Comparison of ENCODE assay signal across 10 cellular contexts in the genomic region with DNA sequence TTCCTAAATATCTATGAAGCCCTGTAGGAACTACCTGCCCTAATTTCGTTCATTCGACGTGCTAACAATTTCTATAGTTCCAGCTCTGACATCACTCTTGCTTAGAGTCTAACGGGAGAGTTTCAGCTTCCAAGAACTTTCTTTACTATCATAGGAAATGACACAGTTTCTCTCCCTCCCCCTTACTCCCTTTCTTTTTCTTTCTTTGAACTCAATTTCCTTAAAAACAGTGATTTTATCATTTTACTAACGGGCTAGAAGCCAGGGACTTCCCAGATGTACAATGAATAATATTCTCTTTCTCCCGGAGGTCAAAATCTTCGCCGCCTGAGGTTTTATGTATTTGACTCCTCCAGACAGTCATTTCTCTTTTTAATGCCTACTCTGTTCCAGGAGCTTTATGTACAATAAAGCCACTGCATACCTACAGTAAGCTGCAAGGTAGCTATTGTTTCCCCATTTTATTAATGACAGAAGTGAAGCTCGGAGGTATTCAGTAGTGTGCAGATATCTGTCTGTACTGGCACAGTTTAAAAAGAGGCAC. TPM values are rescaled to one million over a fixed set of nuclear protein-coding genes. Genes with fewer than 3 reads are reported as not detected.
A peak's percentile ranks its signal among the peaks of the same experiment; 100 is the strongest.
DNase-seq lines count a peak whose midpoint lies in the region; ATAC-seq and TF ChIP-seq lines count a peak whose summit lies in the region.
"Had no signal": no experiment of that assay in that cellular context is flagged by ENCODE, and none has a peak within 500 bp of the region (broad histone marks: within the 10 kb centered on the region; RNA-seq: fewer than 3 reads in every experiment).

No MANE protein-coding gene starts in this region.

- TF ChIP-seq CTCF in heart right ventricle (IDR thresholded peaks at IDR 0.05): no peak
- no peak for TF ChIP-seq CTCF in activated CD8-positive, alpha-beta T cell treated with anti-CD3 and anti-CD28 coated beads for 36 hours (IDR thresholded peaks at IDR 0.05)
- no peak for TF ChIP-seq CTCF in glutamatergic neuron (IDR thresholded peaks at IDR 0.05; ENCODE audit: partially characterized antibody, unreplicated experiment)
- TF ChIP-seq CTCF in GM13977 (IDR thresholded peaks at IDR 0.05; ENCODE audit: extremely low read depth, insufficient read depth, missing control alignments): no peak

- H3K27ac ChIP-seq in heart right ventricle (peak overlapping the region in 8 of 10 donors; percentile 22 to 69 (median 40)), thymus (ENCODE audit: low read depth) (peak overlapping the region; percentile 8)

- H3K9me3 ChIP-seq in heart right ventricle: no peaks in the 10 kb centered on the region
- H3K9me3 ChIP-seq in thymus (ENCODE audit: control insufficient read depth): no peaks in the 10 kb centered on the region

- H3K9me3 Mint-ChIP-seq in activated CD8-positive, alpha-beta T cell treated with anti-CD3 and anti-CD28 coated beads for 36 hours: peaks cover 4% of the 10 kb centered on the region
- peaks cover 13% of the 10 kb centered on the region for H3K9me3 Mint-ChIP-seq in glutamatergic neuron (ENCODE audit: unreplicated experiment)

- CTCF ChIA-PET in activated CD8-positive, alpha-beta T cell treated with anti-CD3 and anti-CD28 coated beads for 36 hours (lab: Charles Lee): interaction anchor here (1.3 to 2.4 kb wide), 4 partner anchors 20 to 78 kb away, joined by 3 to 6 read pairs (median 4); no protein-coding TSS in a partner anchor

- peaks cover 49% of the 10 kb centered on the region for H3K4me1 Mint-ChIP-seq in activated CD8-positive, alpha-beta T cell treated with anti-CD3 and anti-CD28 coated beads for 36 hours (ENCODE audit: low read depth)
- peaks cover 23% of the 10 kb centered on the region for H3K4me1 Mint-ChIP-seq in glutamatergic neuron (ENCODE audit: low read depth, unreplicated experiment)

- H3K36me3 ChIP-seq in heart right ventricle (no peaks in the 10 kb centered on the region), thymus (ENCODE audit: control insufficient read depth, insufficient read depth) (no peaks in the 10 kb centered on the region)

- H3K36me3 Mint-ChIP-seq in activated CD8-positive, alpha-beta T cell treated with anti-CD3 and anti-CD28 coated beads for 36 hours (ENCODE audit: low read depth): no peaks in the 10 kb centered on the region
- peaks cover 4% of the 10 kb centered on the region for H3K36me3 Mint-ChIP-seq in glutamatergic neuron (ENCODE audit: unreplicated experiment)

- intact Hi-C loops in heart right ventricle (cut with DNase I) (no loop called here), cardiac septum (cut with DNase I) (loop anchor here (5.0 kb wide), 1 partner anchor 60 kb away; the partner anchor contains the start of gene PPFIBP1)
- intact Hi-C loops in activated CD8-positive, alpha-beta T cell treated with anti-CD3 and anti-CD28 coated beads for 36 hours (cut with micrococcal nuclease): loop anchor here (5.0 kb wide), 1 partner anchor 70 kb away; no protein-coding TSS in a partner anchor

- ATAC-seq in heart right ventricle (peak in 3 of 8 donors; percentile 28 to 41 (median 39)), HG03565 (IDR thresholded peaks at IDR 0.05; ENCODE audit: unreplicated experiment) (no peak), HG03095 (IDR thresholded peaks at IDR 0.05; ENCODE audit: unreplicated experiment) (no peak)
- ATAC-seq in activated CD8-positive, alpha-beta T cell treated with anti-CD3 and anti-CD28 coated beads for 36 hours: peak; percentile 31

- in situ Hi-C loops in GM13977 (cut with MboI; ENCODE audit: low pct_unique_long_range_greater_than_20kb, low sequenced_read_pairs, unreplicated experiment): no loop called here

- H3K27me3 Mint-ChIP-seq in activated CD8-positive, alpha-beta T cell treated with anti-CD3 and anti-CD28 coated beads for 36 hours: peaks cover 10% of the 10 kb centered on the region
- H3K27me3 Mint-ChIP-seq in glutamatergic neuron (ENCODE audit: unreplicated experiment): peaks cover 6% of the 10 kb centered on the region

- no peaks in the 10 kb centered on the region for H3K27me3 ChIP-seq in heart right ventricle
- H3K27me3 ChIP-seq in thymus (ENCODE audit: control insufficient read depth, insufficient read depth): no peaks in the 10 kb centered on the region

- H3K27ac Mint-ChIP-seq in activated CD8-positive, alpha-beta T cell treated with anti-CD3 and anti-CD28 coated beads for 36 hours: peak overlapping the region; percentile 16
- H3K27ac Mint-ChIP-seq in glutamatergic neuron (ENCODE audit: unreplicated experiment): peak overlapping the region; percentile 45

- no peak overlapping the region for H3K4me3 ChIP-seq in heart right ventricle
- H3K4me3 ChIP-seq in thymus (ENCODE audit: low read length): no peak overlapping the region

- WGBS in heart right ventricle, 2 donors: 23 to 47% methylated on average over 9 of the region's 9 CpGs
- WGBS in thymus: 52% methylated on average over 9 of the region's 9 CpGs

- no peak overlapping the region for H3K4me3 Mint-ChIP-seq in activated CD8-positive, alpha-beta T cell treated with anti-CD3 and anti-CD28 coated beads for 36 hours
- H3K4me3 Mint-ChIP-seq in glutamatergic neuron (ENCODE audit: unreplicated experiment): peak overlapping the region; percentile 5

- H3K4me1 ChIP-seq in heart right ventricle (peaks cover 0 to 36% (median 7%) of the 10 kb centered on the region in 9 donors), thymus (ENCODE audit: control insufficient read depth, insufficient read depth, low read length) (peaks cover 4% of the 10 kb centered on the region)

- DNase-seq in heart right ventricle (peak in 1 of 2 donors; percentile 26), cardiac septum (ENCODE audit: low spot score) (no peak), glutamatergic neuron (no peak), GM13977 (ENCODE audit: low spot score) (no peak)
- peak; percentile 18 for DNase-seq in activated CD8-positive, alpha-beta T cell treated with anti-CD3 and anti-CD28 coated beads for 36 hours
- DNase-seq: NCI-H2081, SW 1271 had no signal

- POLR2A ChIA-PET in activated CD8-positive, alpha-beta T cell treated with anti-CD3 and anti-CD28 coated beads for 36 hours (lab: Charles Lee): no interaction called here

RNA-seq across cellular contexts. Expression of gene SMCO2, which starts 15.7 kb away (rescaled TPM):
- total RNA-seq in heart right ventricle (1 to 10 TPM in 1 of 10 donors, under 1 TPM in 2, not detected in 7; 0.36 to 1.3 (median 0.59) TPM), cardiac septum (0.38 TPM), glutamatergic neuron (ENCODE audit: unreplicated experiment) (not detected)
- polyA plus RNA-seq in heart right ventricle (under 1 TPM in 1 of 2 donors, not detected in 1; 0.04 TPM), thymus (2.6 TPM)
- total RNA-seq in activated CD8-positive, alpha-beta T cell treated with anti-CD3 and anti-CD28 coated beads for 36 hours: under 1 TPM in 1 of 2 experiments, not detected in 1; 0.32 TPM

Comparison
In these comparisons a context has a peak if more than half of its experiments do, and no peak if none do; other contexts are left out.
1. intact Hi-C loops: an anchor here in cardiac septum (5.0 kb wide) and activated CD8-positive, alpha-beta T cell treated with anti-CD3 and anti-CD28 coated beads for 36 hours (5.0 kb wide); none called in heart right ventricle.